ENCODE assay signal across 11 cellular contexts in the genomic region with DNA sequence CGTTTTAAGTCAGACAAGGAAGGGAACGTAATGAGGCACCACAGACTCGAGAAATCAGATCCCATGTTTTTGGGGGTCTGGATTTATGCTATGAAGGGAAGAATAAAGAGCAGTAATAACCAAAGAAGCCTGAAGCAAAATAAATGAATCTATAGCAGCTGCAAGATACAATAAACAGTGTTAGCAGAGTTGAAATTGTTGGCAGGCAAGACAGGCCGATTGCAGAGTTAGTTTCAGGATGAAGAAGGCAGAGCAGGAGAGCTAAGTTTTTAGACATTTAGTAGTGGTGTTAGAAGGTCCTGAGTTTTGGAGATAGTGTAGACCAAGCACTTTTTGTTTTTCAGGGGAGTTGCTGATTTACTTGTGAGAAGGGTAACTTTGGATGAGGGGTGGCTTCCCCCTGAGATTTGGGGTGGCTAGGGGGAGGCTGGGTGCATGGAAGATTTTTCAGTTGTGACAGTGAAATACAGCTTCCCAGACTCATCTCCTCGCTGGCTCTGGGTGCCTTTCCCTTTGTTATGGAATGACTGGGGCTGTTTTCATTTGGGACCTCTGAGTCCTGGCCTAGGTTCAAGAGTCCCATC. TPM values are rescaled to one million over a fixed set of nuclear protein-coding genes. Genes with fewer than 3 reads are reported as not detected.
A peak's percentile ranks its signal among the peaks of the same experiment; 100 is the strongest.
DNase-seq lines count a peak whose midpoint lies in the region; ATAC-seq, FAIRE-seq and TF ChIP-seq lines count a peak whose summit lies in the region.
"Had no signal": no experiment of that assay in that cellular context is flagged by ENCODE, and none has a peak within 500 bp of the region (broad histone marks: within the 10 kb centered on the region; RNA-seq: fewer than 3 reads in every experiment).

No MANE protein-coding gene starts in this region.

- no peak for TF ChIP-seq CTCF in hepatocyte (IDR thresholded peaks at IDR 0.05; ENCODE audit: poor library complexity)

- H3K36me3 ChIP-seq in hepatocyte (replicated peaks; ENCODE audit: insufficient read depth, low read depth) (no peaks in the 10 kb centered on the region), skeletal muscle tissue (ENCODE audit: control insufficient read depth in 3 of 3, insufficient read depth in 3 of 3, low read length in 3 of 3) (no peaks in the 10 kb centered on the region)

- H3K4me3 ChIP-seq in hepatocyte, result peak overlapping the region; percentile 5
- peak overlapping the region; percentile 51 to 72 (median 57) for H3K4me3 ChIP-seq in skeletal muscle tissue (ENCODE audit: low read length in 3 of 3)

- no peak overlapping the region for H2AFZ ChIP-seq in hepatocyte

- no peak overlapping the region for H3K4me3 Mint-ChIP-seq in T-helper 17 cell

- H3K27me3 ChIP-seq in hepatocyte (no peaks in the 10 kb centered on the region), skeletal muscle tissue (ENCODE audit: control insufficient read depth in 3 of 3, insufficient read depth in 3 of 3, low read length in 3 of 3) (no peaks in the 10 kb centered on the region)

- peaks cover 8% of the 10 kb centered on the region for H3K36me3 Mint-ChIP-seq in T-helper 17 cell (ENCODE audit: low read depth)

- no peaks in the 10 kb centered on the region for H4K20me1 ChIP-seq in hepatocyte (ENCODE audit: insufficient read depth, poor library complexity, severe bottlenecking)

- peaks cover 46% of the 10 kb centered on the region for H3K79me2 ChIP-seq in hepatocyte

- peaks cover 13% of the 10 kb centered on the region for H3K4me1 ChIP-seq in hepatocyte (ENCODE audit: insufficient read depth)
- peaks cover 0 to 10% (median 6%) of the 10 kb centered on the region in 3 donors for H3K4me1 ChIP-seq in skeletal muscle tissue (ENCODE audit: control insufficient read depth in 3 of 3, insufficient read depth in 3 of 3, low read length in 3 of 3)

- FAIRE-seq in GM19239 (lab: Jason Lieb, UNC), result peak; percentile 74
- FAIRE-seq: colon had no signal

- H3K9me2 ChIP-seq in hepatocyte (replicated peaks; ENCODE audit: insufficient read depth), result no peaks in the 10 kb centered on the region

- H3K27me3 Mint-ChIP-seq in T-helper 17 cell, result peaks cover 43% of the 10 kb centered on the region

- peaks cover 3% of the 10 kb centered on the region for H3K4me1 Mint-ChIP-seq in T-helper 17 cell

- no peak overlapping the region for H3K27ac Mint-ChIP-seq in T-helper 17 cell

- WGBS in hepatocyte (ENCODE audit: low lambda C conversion rate, missing lambda C conversion rate), result 59% methylated on average over 5 of the region's 5 CpGs

- peak overlapping the region; percentile 89 for H3K27ac ChIP-seq in hepatocyte
- peak overlapping the region; percentile 58 for H3K27ac ChIP-seq in skeletal muscle tissue (ENCODE audit: low read depth, low read length)
- H3K27ac ChIP-seq: VCaP had no signal

- H3K4me2 ChIP-seq in hepatocyte, result peak overlapping the region; percentile 78

- ATAC-seq in T-helper 17 cell (no peak), GM21515 (IDR thresholded peaks at IDR 0.05; ENCODE audit: unreplicated experiment) (no peak), GM19397 (IDR thresholded peaks at IDR 0.05; ENCODE audit: unreplicated experiment) (no peak)

- no peaks in the 10 kb centered on the region for H3K9me3 ChIP-seq in hepatocyte (ENCODE audit: low read depth)
- no peaks in the 10 kb centered on the region for H3K9me3 ChIP-seq in skeletal muscle tissue (ENCODE audit: control insufficient read depth in 3 of 3, low read length in 3 of 3)
- H3K9me3 ChIP-seq in T-helper 17 cell (ENCODE audit: control insufficient read depth, low read length, poor library complexity, severe bottlenecking), result no peaks in the 10 kb centered on the region

- no peak for DNase-seq in GM19239 (ENCODE audit: insufficient read length, low spot score)
- DNase-seq in astrocyte of the hippocampus (ENCODE audit: low read depth, low spot score), result peak; percentile 44
- peak; percentile 12 for DNase-seq in hepatocyte (ENCODE audit: low spot score)
- no peak for DNase-seq in T-helper 17 cell
- no peak for DNase-seq in iPS-NIHi11 (ENCODE audit: low spot score)
- DNase-seq: NCI-H1930 had no signal

- peak overlapping the region; percentile 23 to 52 (median 32) for H3K9ac ChIP-seq in skeletal muscle tissue (ENCODE audit: low read depth in 1 of 3, low read length in 3 of 3)

RNA-seq across cellular contexts. Expression of a gene that starts 0.6 kb away (rescaled TPM):
- total RNA-seq in hepatocyte, result 40.2 and 40.7 TPM in 2 replicates
- polyA plus RNA-seq in hepatocyte, result 15.7 and 21.6 TPM in 2 replicates
- 40.2 TPM for total RNA-seq in skeletal muscle tissue
- under 1 TPM; 0.22 to 0.26 TPM for total RNA-seq in T-helper 17 cell

Comparison
In these comparisons a context has a peak if more than half of its experiments do, and no peak if none do; other contexts are left out.
1. DNase-seq: peak in astrocyte of the hippocampus (single experiment) and hepatocyte (single experiment); none in GM19239 (single experiment), T-helper 17 cell (0 of 3) and iPS-NIHi11 (single experiment).
2. RNA of a gene that starts 0.6 kb away (total RNA-seq): 40.2 to 40.7 TPM in hepatocyte and 40.2 TPM in skeletal muscle tissue (single experiment); 0.22 to 0.26 TPM in T-helper 17 cell; every median in the first group is over 10 times any median in the second.